Comparison of ENCODE assay signal across 21 cellular contexts in genomic region chr7:100342761-100343160, GRCh38. TPM values are rescaled to one million over a fixed set of nuclear protein-coding genes. Genes with fewer than 3 reads are reported as not detected.
A peak's percentile ranks its signal among the peaks of the same experiment; 100 is the strongest.
DNase-seq lines count a peak whose midpoint lies in the region; ATAC-seq, FAIRE-seq and TF ChIP-seq lines count a peak whose summit lies in the region.
"Had no signal": no experiment of that assay in that cellular context is flagged by ENCODE, and none has a peak within 500 bp of the region (broad histone marks: within the 10 kb centered on the region; RNA-seq: fewer than 3 reads in every experiment).

No MANE protein-coding gene starts in this region.

- FAIRE-seq in D721Med (lab: Jason Lieb, UNC): no peak

- no peaks in the 10 kb centered on the region for H3K9me3 ChIP-seq in CD8-positive, alpha-beta T cell (ENCODE audit: low read length)
- H3K9me3 ChIP-seq: body of pancreas, mucosa of descending colon, ovary, tibial nerve had no signal

- peaks cover 9% of the 10 kb centered on the region for H3K4me1 ChIP-seq in CD8-positive, alpha-beta T cell (ENCODE audit: insufficient read depth, low read length)

- H3K27ac ChIP-seq in CD8-positive, alpha-beta T cell (ENCODE audit: low read depth, low read length): no peak overlapping the region
- H3K27ac ChIP-seq: body of pancreas, ovary had no signal

- no peak for ATAC-seq in CD8-positive, alpha-beta T cell
- ATAC-seq in HG02852 (IDR thresholded peaks at IDR 0.05; ENCODE audit: unreplicated experiment): no peak
- ATAC-seq in HG02571 (IDR thresholded peaks at IDR 0.05; ENCODE audit: unreplicated experiment): no peak
- ATAC-seq: body of pancreas, mucosa of descending colon had no signal

- no peaks in the 10 kb centered on the region for H3K9me3 Mint-ChIP-seq in CD8-positive, alpha-beta T cell
- no peaks in the 10 kb centered on the region for H3K9me3 Mint-ChIP-seq in nephron progenitor cell

- peaks cover 23% of the 10 kb centered on the region for H3K4me1 Mint-ChIP-seq in CD8-positive, alpha-beta T cell (ENCODE audit: low read depth)
- peaks cover 18% of the 10 kb centered on the region for H3K4me1 Mint-ChIP-seq in nephron progenitor cell

- intact Hi-C loops in CD8-positive, alpha-beta T cell (cut with DNase I, micrococcal nuclease): loop anchor here in 1 of 2 experiments (10.0 kb wide), 2 partner anchors 118 to 362 kb away; partner anchors contain the start of gene POP7

- CTCF ChIA-PET in CD8-positive, alpha-beta T cell (lab: Charles Lee): interaction anchor here (0.9 kb wide), 1 partner anchor 210 kb away, joined by 3 read pairs; no protein-coding TSS in a partner anchor

- POLR2A ChIA-PET in CD8-positive, alpha-beta T cell (lab: Charles Lee): no interaction called here

- no peak overlapping the region for H3K4me3 Mint-ChIP-seq in CD8-positive, alpha-beta T cell
- no peak overlapping the region for H3K4me3 Mint-ChIP-seq in nephron progenitor cell

- peaks cover 13% of the 10 kb centered on the region for H3K36me3 ChIP-seq in CD8-positive, alpha-beta T cell (ENCODE audit: insufficient read depth, low read length)
- H3K36me3 ChIP-seq: ovary had no signal

- no peaks in the 10 kb centered on the region for H3K27me3 ChIP-seq in CD8-positive, alpha-beta T cell (ENCODE audit: insufficient read depth, low read length)
- H3K27me3 ChIP-seq: body of pancreas, ovary, tibial nerve had no signal

- TF ChIP-seq CTCF in CD8-positive, alpha-beta T cell (IDR thresholded peaks at IDR 0.05): no peak
- TF ChIP-seq CTCF in nephron progenitor cell (IDR thresholded peaks at IDR 0.05): no peak
- TF ChIP-seq CTCF in D721Med (IDR thresholded peaks at IDR 0.05; ENCODE audit: insufficient read depth, missing control alignments): no peak

- no peak overlapping the region for H3K4me3 ChIP-seq in CD8-positive, alpha-beta T cell (ENCODE audit: low read depth, low read length)
- H3K4me3 ChIP-seq: body of pancreas, mucosa of descending colon, ovary, PC-9, smooth muscle cell, tibial nerve had no signal

- H3K27ac Mint-ChIP-seq in CD8-positive, alpha-beta T cell: peak overlapping the region; percentile 77
- peak overlapping the region; percentile 79 for H3K27ac Mint-ChIP-seq in nephron progenitor cell

- H3K36me3 Mint-ChIP-seq in CD8-positive, alpha-beta T cell: peaks cover 66% of the 10 kb centered on the region
- H3K36me3 Mint-ChIP-seq in nephron progenitor cell (ENCODE audit: low read depth): peaks cover 60% of the 10 kb centered on the region

- no peak for DNase-seq in CD8-positive, alpha-beta T cell
- DNase-seq in NAMALWA (ENCODE audit: low spot score): peak; percentile 21
- DNase-seq in cerebellum (ENCODE audit: low spot score): peak; percentile 64
- no peak for DNase-seq in nephron progenitor cell
- DNase-seq in D721Med (ENCODE audit: insufficient read length, low spot score): no peak
- DNase-seq: activated CD4-positive, alpha-beta T cell treated with anti-CD3 and anti-CD28 coated beads, Interleukin-2, amount 50 U/mL, for 48 hours; activated effector memory CD4-positive, alpha-beta T cell treated with anti-CD3 and anti-CD28 coated beads, Interleukin-2, amount 50 U/mL, for 16 hours; body of pancreas; DMS79 treated with DMSO at 0.1 percent for 48 hours; effector CD4-positive, alpha-beta T cell; hippocampal formation; IMR-90; kidney glomerular epithelial cell; mucosa of descending colon; NCI-H69; ovary; PC-9 had no signal

- no peaks in the 10 kb centered on the region for H3K27me3 Mint-ChIP-seq in CD8-positive, alpha-beta T cell (ENCODE audit: low read depth)
- no peaks in the 10 kb centered on the region for H3K27me3 Mint-ChIP-seq in nephron progenitor cell (ENCODE audit: low read depth, poor library complexity)

RNA-seq across cellular contexts. Expression of gene PILRB, which starts 15.2 kb away (rescaled TPM):
- 10 to 100 TPM; 73.6 to 84.3 TPM for total RNA-seq in CD8-positive, alpha-beta T cell
- total RNA-seq in cerebellum: 18.4 TPM

RNA-seq across cellular contexts. Expression of gene PILRA, which starts 30.5 kb away (rescaled TPM):
- total RNA-seq in CD8-positive, alpha-beta T cell: 10 to 100 TPM in 1 of 2 experiments, 1 to 10 TPM in 1; 8.9 to 10.2 TPM
- total RNA-seq in cerebellum: 3.3 TPM
- total RNA-seq: IMR-90 had no signal

RNA-seq across cellular contexts. Expression of gene SPDYE3, which starts 35.3 kb away (rescaled TPM):
- not detected for total RNA-seq in CD8-positive, alpha-beta T cell
- total RNA-seq in cerebellum: not detected
- total RNA-seq: body of pancreas, IMR-90, mucosa of descending colon, ovary, PC-9, smooth muscle cell, tibial nerve had no signal

Comparison
In these comparisons a context has a peak if more than half of its experiments do, and no peak if none do; other contexts are left out.
1. DNase-seq: peak in NAMALWA (single experiment) and cerebellum (single experiment); none in CD8-positive, alpha-beta T cell (0 of 7), nephron progenitor cell (single experiment) and D721Med (single experiment).